Comparison of ENCODE assay signal across 2 cellular contexts in genomic region chr3:183631715-183632114, GRCh38.
TF ChIP-seq lines count a peak whose summit lies in the region.

No MANE protein-coding gene starts in this region.

TF ChIP-seq in HepG2, 621 proteins besides CTCF, POLR2A, EP300 and RAD21:
- TF ChIP-seq ZNF121 (CRISPR knock-in tag; IDR thresholded peaks at IDR 0.05): peak; percentile 56; the same call in 1 of the 2 replicates
- TF ChIP-seq ZNF350 (CRISPR knock-in tag; IDR thresholded peaks at IDR 0.05; ENCODE audit: borderline replicate concordance, low read depth): no peak

TF ChIP-seq in K562, 482 proteins besides CTCF, POLR2A, EP300 and RAD21:
- no peak for TF ChIP-seq SP2 (IDR thresholded peaks at IDR 0.05; ENCODE audit: extremely low read depth, low read depth, low read length, poor library complexity, severe bottlenecking)
- no peak for TF ChIP-seq MTA1 (IDR thresholded peaks at IDR 0.05; ENCODE audit: borderline replicate concordance)
- TF ChIP-seq ZNF121 (CRISPR knock-in tag; conservative IDR thresholded peaks at IDR 0.05): peak; percentile 88
- TF ChIP-seq BRF1 (IDR thresholded peaks at IDR 0.05; ENCODE audit: borderline replicate concordance, extremely low read depth, insufficient read length): no peak
- TF ChIP-seq, protein P1, sequence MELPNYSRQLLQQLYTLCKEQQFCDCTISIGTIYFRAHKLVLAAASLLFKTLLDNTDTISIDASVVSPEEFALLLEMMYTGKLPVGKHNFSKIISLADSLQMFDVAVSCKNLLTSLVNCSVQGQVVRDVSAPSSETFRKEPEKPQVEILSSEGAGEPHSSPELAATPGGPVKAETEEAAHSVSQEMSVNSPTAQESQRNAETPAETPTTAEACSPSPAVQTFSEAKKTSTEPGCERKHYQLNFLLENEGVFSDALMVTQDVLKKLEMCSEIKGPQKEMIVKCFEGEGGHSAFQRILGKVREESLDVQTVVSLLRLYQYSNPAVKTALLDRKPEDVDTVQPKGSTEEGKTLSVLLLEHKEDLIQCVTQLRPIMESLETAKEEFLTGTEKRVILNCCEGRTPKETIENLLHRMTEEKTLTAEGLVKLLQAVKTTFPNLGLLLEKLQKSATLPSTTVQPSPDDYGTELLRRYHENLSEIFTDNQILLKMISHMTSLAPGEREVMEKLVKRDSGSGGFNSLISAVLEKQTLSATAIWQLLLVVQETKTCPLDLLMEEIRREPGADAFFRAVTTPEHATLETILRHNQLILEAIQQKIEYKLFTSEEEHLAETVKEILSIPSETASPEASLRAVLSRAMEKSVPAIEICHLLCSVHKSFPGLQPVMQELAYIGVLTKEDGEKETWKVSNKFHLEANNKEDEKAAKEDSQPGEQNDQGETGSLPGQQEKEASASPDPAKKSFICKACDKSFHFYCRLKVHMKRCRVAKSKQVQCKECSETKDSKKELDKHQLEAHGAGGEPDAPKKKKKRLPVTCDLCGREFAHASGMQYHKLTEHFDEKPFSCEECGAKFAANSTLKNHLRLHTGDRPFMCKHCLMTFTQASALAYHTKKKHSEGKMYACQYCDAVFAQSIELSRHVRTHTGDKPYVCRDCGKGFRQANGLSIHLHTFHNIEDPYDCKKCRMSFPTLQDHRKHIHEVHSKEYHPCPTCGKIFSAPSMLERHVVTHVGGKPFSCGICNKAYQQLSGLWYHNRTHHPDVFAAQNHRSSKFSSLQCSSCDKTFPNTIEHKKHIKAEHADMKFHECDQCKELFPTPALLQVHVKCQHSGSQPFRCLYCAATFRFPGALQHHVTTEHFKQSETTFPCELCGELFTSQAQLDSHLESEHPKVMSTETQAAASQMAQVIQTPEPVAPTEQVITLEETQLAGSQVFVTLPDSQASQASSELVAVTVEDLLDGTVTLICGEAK (IDR thresholded peaks at IDR 0.05): no peak
- TF ChIP-seq, protein P1 (CRISPR knock-in tag; IDR thresholded peaks at IDR 0.05): no peak
